Comparison of ENCODE assay signal across 8 cellular contexts in genomic region chr17:42438600-42439567, GRCh38. TPM values are rescaled to one million over a fixed set of nuclear protein-coding genes. Genes with fewer than 3 reads are reported as not detected.
A peak's percentile ranks its signal among the peaks of the same experiment; 100 is the strongest.
DNase-seq lines count a peak whose midpoint lies in the region; ATAC-seq and TF ChIP-seq lines count a peak whose summit lies in the region.

No MANE protein-coding gene starts in this region.

- CTCF ChIA-PET in HCT116 (lab: Charles Lee): interaction anchor here (0.6 to 2.9 kb wide), 4 partner anchors 8 to 81 kb away, joined by 3 to 15 read pairs (median 4); no protein-coding TSS in a partner anchor

- H3K79me1 ChIP-seq in mesenchymal stem cell (replicated peaks; ENCODE audit: low read length, poor library complexity, severe bottlenecking): no peaks in the 10 kb centered on the region

- no peaks in the 10 kb centered on the region for H3K79me2 ChIP-seq in HCT116 (ENCODE audit: insufficient read depth, low read length)

- no TSS peak for BruUV-seq in HCT116 (replicated peaks; lab: Mats Ljungman, UMichigan)

- POLR2A ChIA-PET in HCT116 (lab: Charles Lee): interaction anchor here (1.0 kb wide), 1 partner anchor 15 kb away, joined by 4 read pairs; the partner anchor contains the start of gene CAVIN1

- H3K18ac ChIP-seq in mesenchymal stem cell (ENCODE audit: low read depth in 1 of 2, low read length in 2 of 2): no peak overlapping the region

- H3K9ac ChIP-seq in HCT116 (ENCODE audit: low read length): no peak overlapping the region
- H3K9ac ChIP-seq in mesenchymal stem cell (ENCODE audit: low read length): no peak overlapping the region

- no peak overlapping the region for H2AFZ ChIP-seq in HCT116 (ENCODE audit: low read depth, low read length, poor library complexity, severe bottlenecking)
- no peak overlapping the region for H2AFZ ChIP-seq in mesenchymal stem cell (ENCODE audit: low read depth, low read length)

- no peak overlapping the region for H4K8ac ChIP-seq in mesenchymal stem cell (ENCODE audit: low read length)

- intact Hi-C loops in HCT116 (cut with micrococcal nuclease) (no loop called here), aorta (cut with DNase I) (no loop called here)

- H3K9me3 ChIP-seq in HCT116 (ENCODE audit: control insufficient read depth in 1 of 2, insufficient read depth in 1 of 2, low read depth in 1 of 2, low read length in 2 of 2) (no peaks in the 10 kb centered on the region), mesenchymal stem cell (ENCODE audit: control insufficient read depth, low read length) (no peaks in the 10 kb centered on the region), aorta (ENCODE audit: control insufficient read depth, low read length) (no peaks in the 10 kb centered on the region)

- H2AK5ac ChIP-seq in mesenchymal stem cell (ENCODE audit: low read length, severe bottlenecking): no peak overlapping the region

- H2BK15ac ChIP-seq in mesenchymal stem cell (ENCODE audit: low read depth, poor library complexity, severe bottlenecking): no peak overlapping the region

- H3K27me3 ChIP-seq in HCT116 (ENCODE audit: insufficient read depth, low read length) (no peaks in the 10 kb centered on the region), kidney epithelial cell (ENCODE audit: control insufficient read depth, insufficient read depth, low read length) (no peaks in the 10 kb centered on the region), mesenchymal stem cell (ENCODE audit: control insufficient read depth in 1 of 2, insufficient read depth in 1 of 2, low read length in 2 of 2) (no peaks in the 10 kb centered on the region), aorta (ENCODE audit: control insufficient read depth in 1 of 2, insufficient read depth in 2 of 2, low read length in 1 of 2) (no peaks in the 10 kb centered on the region)

- no peak overlapping the region for H2BK12ac ChIP-seq in mesenchymal stem cell (ENCODE audit: low read length in 2 of 2)

- H3K27ac ChIP-seq in HCT116 (ENCODE audit: low read depth, low read length): no peak overlapping the region
- no peak overlapping the region for H3K27ac ChIP-seq in mesenchymal stem cell (ENCODE audit: low read length, poor library complexity, severe bottlenecking)
- no peak overlapping the region for H3K27ac ChIP-seq in aorta (ENCODE audit: low read depth in 1 of 2, low read length in 2 of 2)

- peak; percentile 53 for TF ChIP-seq RAD21 in HCT116 (IDR thresholded peaks at IDR 0.05; ENCODE audit: low read depth)

- H2BK5ac ChIP-seq in mesenchymal stem cell (ENCODE audit: low read depth, low read length, poor library complexity, severe bottlenecking): no peak overlapping the region

- H3K36me3 ChIP-seq in HCT116 (ENCODE audit: control insufficient read depth in 1 of 2, insufficient read depth in 2 of 2, low read length in 2 of 2): no peaks in the 10 kb centered on the region
- H3K36me3 ChIP-seq in kidney epithelial cell (ENCODE audit: control insufficient read depth, insufficient read depth, low read length): no peaks in the 10 kb centered on the region
- H3K36me3 ChIP-seq in mesenchymal stem cell (ENCODE audit: control insufficient read depth in 1 of 2, insufficient read depth in 2 of 2, low read depth in 1 of 2, low read length in 2 of 2): no peaks in the 10 kb centered on the region
- H3K36me3 ChIP-seq in aorta (ENCODE audit: control insufficient read depth in 1 of 2, insufficient read depth in 2 of 2, low read length in 1 of 2): no peaks in the 10 kb centered on the region

- no peak for TF ChIP-seq POLR2A in HCT116 (IDR thresholded peaks at IDR 0.05; ENCODE audit: borderline replicate concordance, extremely low read depth, insufficient read depth, insufficient read length)

- no peak overlapping the region for H3K14ac ChIP-seq in mesenchymal stem cell (ENCODE audit: low read length in 2 of 2)

- ATAC-seq in HCT116: peak; percentile 97
- no peak for ATAC-seq in HG02981 (IDR thresholded peaks at IDR 0.05; ENCODE audit: unreplicated experiment)
- ATAC-seq in HG03025 (IDR thresholded peaks at IDR 0.05; ENCODE audit: low FRiP score, unreplicated experiment): no peak
- ATAC-seq in aorta (ENCODE audit: low FRiP score): no peak

- no peak overlapping the region for H3K4me3 ChIP-seq in HCT116 (replicated peaks in 1 of 2; ENCODE audit: low read depth in 1 of 2, low read length in 2 of 2)
- no peak overlapping the region for H3K4me3 ChIP-seq in kidney epithelial cell (ENCODE audit: low read depth, low read length)
- no peak overlapping the region for H3K4me3 ChIP-seq in mesenchymal stem cell (ENCODE audit: insufficient read depth in 1 of 2, low read depth in 1 of 2, low read length in 2 of 2)
- H3K4me3 ChIP-seq in aorta (ENCODE audit: low read length in 2 of 2): no peak overlapping the region

- H2BK120ac ChIP-seq in mesenchymal stem cell (ENCODE audit: low read depth, low read length): no peak overlapping the region

- DNase-seq in AML-193 (lab: John Stamatoyannopoulos, UW) (peak; percentile 14 to 28), HCT116 (ENCODE audit: low read depth, low spot score) (no peak), kidney epithelial cell (ENCODE audit: low read depth) (no peak), mesenchymal stem cell (no peak), aorta (no peak)
- peak; percentile 53 for DNase-seq in activated CD8-positive, alpha-beta memory T cell treated with anti-CD3 and anti-CD28 coated beads, Interleukin-2, amount 50 U/mL, for 4 hours

- H3K23ac ChIP-seq in mesenchymal stem cell (ENCODE audit: low read length in 2 of 2): no peak overlapping the region

- RAD21 ChIA-PET in HCT116 (lab: Charles Lee; ENCODE audit: low non-redundant PET in 1 of 2, low total read pairs in 2 of 2, uncharacterized antibody in 2 of 2, unreplicated experiment in 2 of 2): no interaction called here

- H4K91ac ChIP-seq in mesenchymal stem cell (ENCODE audit: low read length): no peak overlapping the region

- 82% methylated on average over 3 of the region's 9 CpGs for WGBS in mesenchymal stem cell
- WGBS in aorta, 2 donors: 93 to 95% methylated on average over 9 of the region's 9 CpGs

- no peak overlapping the region for H3K4me2 ChIP-seq in HCT116 (ENCODE audit: low read length)
- no peak overlapping the region for H3K4me2 ChIP-seq in mesenchymal stem cell (ENCODE audit: low read length, poor library complexity, severe bottlenecking)

- H3K4me1 ChIP-seq in HCT116 (ENCODE audit: control insufficient read depth in 1 of 2, insufficient read depth in 2 of 2, low read length in 2 of 2): peaks cover 0 to 18% of the 10 kb centered on the region in 2 experiments; a peak in 3 of 4 replicates
- H3K4me1 ChIP-seq in mesenchymal stem cell (ENCODE audit: control insufficient read depth, insufficient read depth, low read depth, low read length): peaks cover 2% of the 10 kb centered on the region
- no peaks in the 10 kb centered on the region for H3K4me1 ChIP-seq in aorta (ENCODE audit: control insufficient read depth in 1 of 2, insufficient read depth in 2 of 2, low read length in 2 of 2)

- TF ChIP-seq CTCF in HCT116 (IDR thresholded peaks at IDR 0.05 in 2 of 3, conservative IDR thresholded peaks at IDR 0.05 in 1 of 3; ENCODE audit: borderline replicate concordance in 1 of 3, insufficient read depth in 1 of 3, low read depth in 2 of 3, low read length in 2 of 3): peak; percentile 42 to 64 (median 62); a peak in 5 of 6 replicates
- peak; percentile 48 for TF ChIP-seq CTCF in kidney epithelial cell (IDR thresholded peaks at IDR 0.05; ENCODE audit: insufficient read depth, low read length, poor library complexity, severe bottlenecking)

- H3K4ac ChIP-seq in mesenchymal stem cell (ENCODE audit: low read depth in 1 of 2, low read length in 2 of 2): no peak overlapping the region

- no peaks in the 10 kb centered on the region for H4K20me1 ChIP-seq in HCT116 (ENCODE audit: insufficient read depth)

- no peaks in the 10 kb centered on the region for H3K9me2 ChIP-seq in HCT116 (ENCODE audit: insufficient read depth)

TF ChIP-seq in HCT116, 20 proteins besides CTCF, POLR2A, EP300 and RAD21:
- TF ChIP-seq ELF1 (IDR thresholded peaks at IDR 0.05; ENCODE audit: borderline replicate concordance, low read depth) (no peak), SP1 (IDR thresholded peaks at IDR 0.05; ENCODE audit: low read depth) (no peak), MAX (IDR thresholded peaks at IDR 0.05) (no peak), FOSL1 (IDR thresholded peaks at IDR 0.05; ENCODE audit: low read depth) (no peak), CBX3 (IDR thresholded peaks at IDR 0.05; ENCODE audit: low read depth) (no peak; the same call in 1 of the 2 replicates), ZNF274 (IDR thresholded peaks at IDR 0.05; ENCODE audit: low read depth, low read length) (no peak)

RNA-seq across cellular contexts. Expression of gene CAVIN1, which starts 15.8 kb away (rescaled TPM):
- total RNA-seq in HCT116 (2021; ENCODE audit: unreplicated experiment) (79.7 TPM), kidney epithelial cell (58.5 and 70.2 TPM in 2 replicates), aorta (100 to 1,000 TPM; 569 to 643 TPM)
- 52.0 and 53.3 TPM in 2 replicates for polyA plus RNA-seq in HCT116 (2012)
- 168 TPM for polyA plus RNA-seq in mesenchymal stem cell (2013, experiment 1 of 2)
- 165 TPM for polyA plus RNA-seq in mesenchymal stem cell (2013, experiment 2 of 2)
- polyA plus RNA-seq in aorta: 100 to 1,000 TPM; 350 to 422 TPM

RNA-seq across cellular contexts. Expression of gene ATP6V0A1, which starts 19.8 kb away (rescaled TPM):
- 65.2 TPM for total RNA-seq in HCT116 (2021; ENCODE audit: unreplicated experiment)
- polyA plus RNA-seq in HCT116 (2012): 45.1 and 45.5 TPM in 2 replicates
- total RNA-seq in kidney epithelial cell: 43.9 and 46.4 TPM in 2 replicates
- 39.0 TPM for polyA plus RNA-seq in mesenchymal stem cell (2013, experiment 1 of 2)
- 40.2 TPM for polyA plus RNA-seq in mesenchymal stem cell (2013, experiment 2 of 2)
- total RNA-seq in aorta: 100 to 1,000 TPM in 1 of 2 donors, 10 to 100 TPM in 1; 96.2 to 111 TPM
- polyA plus RNA-seq in aorta: 10 to 100 TPM; 13.4 to 47.5 TPM

RNA-seq across cellular contexts. Expression of gene STAT3, which starts 50.6 kb away (rescaled TPM):
- total RNA-seq in HCT116 (2021; ENCODE audit: unreplicated experiment) (61.0 TPM), kidney epithelial cell (74.9 and 80.8 TPM in 2 replicates), aorta (100 to 1,000 TPM; 279 to 297 TPM)
- polyA plus RNA-seq in HCT116 (2012): 38.0 and 39.4 TPM in 2 replicates
- polyA plus RNA-seq in mesenchymal stem cell (2013, experiment 1 of 2): 67.6 TPM
- polyA plus RNA-seq in mesenchymal stem cell (2013, experiment 2 of 2): 66.8 TPM
- polyA plus RNA-seq in aorta: 10 to 100 TPM; 34.1 to 78.3 TPM

Comparison
In these comparisons a context has a peak if more than half of its experiments do, and no peak if none do; other contexts are left out.
1. DNase-seq: peak in AML-193 (2 of 2) and activated CD8-positive, alpha-beta memory T cell treated with anti-CD3 and anti-CD28 coated beads, Interleukin-2, amount 50 U/mL, for 4 hours (single experiment); none in HCT116 (single experiment), kidney epithelial cell (single experiment), mesenchymal stem cell (single experiment) and aorta (0 of 2).